In genomic region chr15:73923156-73923487, GRCh38 we compare ENCODE assay signal across 14 cellular contexts. TPM values are rescaled to one million over a fixed set of nuclear protein-coding genes. Genes with fewer than 3 reads are reported as not detected.
A peak's percentile ranks its signal among the peaks of the same experiment; 100 is the strongest.
DNase-seq lines count a peak whose midpoint lies in the region; ATAC-seq and TF ChIP-seq lines count a peak whose summit lies in the region.
"Had no signal": no experiment of that assay in that cellular context is flagged by ENCODE, and none has a peak within 500 bp of the region (broad histone marks: within the 10 kb centered on the region; RNA-seq: fewer than 3 reads in every experiment).

No MANE protein-coding gene starts in this region.

- no peak overlapping the region for H3K4me2 ChIP-seq in mammary epithelial cell (ENCODE audit: insufficient read depth, low read depth, low read length)

- peaks cover 17% of the 10 kb centered on the region for H3K36me3 Mint-ChIP-seq in activated T-cell treated with anti-CD3 and anti-CD28 coated beads, Interleukin-2, amount 50 U/mL, for 24 hours (ENCODE audit: low read depth)

- no peaks in the 10 kb centered on the region for H3K9me3 ChIP-seq in mammary epithelial cell (replicated peaks; ENCODE audit: insufficient read depth, low read length)
- no peaks in the 10 kb centered on the region for H3K9me3 ChIP-seq in mesodermal cell (ENCODE audit: control insufficient read depth, low read length)
- H3K9me3 ChIP-seq in transverse colon = no peaks in the 10 kb centered on the region

- peak overlapping the region; percentile 93 for H3K27ac Mint-ChIP-seq in activated T-cell treated with anti-CD3 and anti-CD28 coated beads, Interleukin-2, amount 50 U/mL, for 24 hours
- H3K27ac Mint-ChIP-seq: memory B cell had no signal

- TF ChIP-seq CTCF in mammary epithelial cell (conservative IDR thresholded peaks at IDR 0.05 in 1 of 2, IDR thresholded peaks at IDR 0.05 in 1 of 2; ENCODE audit: extremely low read depth in 1 of 2, insufficient read depth in 1 of 2, low read depth in 1 of 2, low read length in 2 of 2) (no peak), transverse colon (IDR thresholded peaks at IDR 0.05) (no peak)

- ATAC-seq in HG02981 (IDR thresholded peaks at IDR 0.05; ENCODE audit: unreplicated experiment) = no peak

- H3K9me3 Mint-ChIP-seq in activated T-cell treated with anti-CD3 and anti-CD28 coated beads, Interleukin-2, amount 50 U/mL, for 24 hours = peaks cover 5% of the 10 kb centered on the region
- H3K9me3 Mint-ChIP-seq: memory B cell had no signal

- H2AFZ ChIP-seq in mammary epithelial cell (ENCODE audit: low read depth, low read length) = peak overlapping the region; percentile 91

- no peaks in the 10 kb centered on the region for H4K20me1 ChIP-seq in mammary epithelial cell (ENCODE audit: insufficient read depth, low read length)

- H3K36me3 ChIP-seq in mammary epithelial cell (ENCODE audit: insufficient read depth, low read length) (no peaks in the 10 kb centered on the region), mesodermal cell (ENCODE audit: control insufficient read depth, insufficient read depth, low read length) (peaks cover 16% of the 10 kb centered on the region), transverse colon (no peaks in the 10 kb centered on the region)

- no peaks in the 10 kb centered on the region for H3K27me3 ChIP-seq in mammary epithelial cell (ENCODE audit: insufficient read depth, low read length)
- H3K27me3 ChIP-seq in transverse colon = peaks cover 10% of the 10 kb centered on the region

- H3K9ac ChIP-seq in mammary epithelial cell (ENCODE audit: insufficient read depth, low read length) = no peak overlapping the region

- no peak for TF ChIP-seq POLR2A in transverse colon (IDR thresholded peaks at IDR 0.05)

- dilution Hi-C loops in mammary epithelial cell (cut with HindIII; ENCODE audit: low sequenced_read_pairs) = no loop called here

- H3K4me3 ChIP-seq in mammary epithelial cell (replicated peaks in 1 of 3; ENCODE audit: insufficient read depth in 1 of 3, low read depth in 2 of 3, low read length in 3 of 3) (no peak overlapping the region), mesodermal cell (ENCODE audit: extremely low read depth, insufficient read depth, low read length, poor library complexity, severe bottlenecking) (no peak overlapping the region), transverse colon (no peak overlapping the region)

- in situ Hi-C loops in mammary epithelial cell (cut with MboI; ENCODE audit: low sequenced_read_pairs in 2 of 2) = no loop called here
- in situ Hi-C loops in transverse colon (cut with MboI; ENCODE audit: low pct_ligation_motif_present in 1 of 4, low pct_unique_long_range_greater_than_20kb in 1 of 4, low sequenced_read_pairs in 3 of 4) = no loop called here

- no peaks in the 10 kb centered on the region for H3K79me2 ChIP-seq in mammary epithelial cell (ENCODE audit: insufficient read depth, low read length)

- intact Hi-C loops in mammary epithelial cell (cut with micrococcal nuclease) = no loop called here
- intact Hi-C loops in transverse colon (cut with DNase I; ENCODE audit: low total_unique reads) = no loop called here

- no peak overlapping the region for H3K4me3 Mint-ChIP-seq in activated T-cell treated with anti-CD3 and anti-CD28 coated beads, Interleukin-2, amount 50 U/mL, for 24 hours
- H3K4me3 Mint-ChIP-seq: memory B cell had no signal

- H3K4me1 ChIP-seq in mammary epithelial cell (ENCODE audit: insufficient read depth, low read length) (peaks cover 40% of the 10 kb centered on the region), mesodermal cell (ENCODE audit: control insufficient read depth, insufficient read depth, low read length, poor library complexity, severe bottlenecking) (peaks cover 52% of the 10 kb centered on the region), transverse colon (peaks cover 19 to 64% (median 49%) of the 10 kb centered on the region in 4 donors)

- 72% methylated on average over 6 of the region's 7 CpGs for WGBS in mammary epithelial cell (ENCODE audit: low coverage, missing lambda C conversion rate)
- 43 to 78% methylated on average over 4 to 5 of the region's 7 CpGs for WGBS in mesodermal cell (ENCODE audit: insufficient coverage in 2 of 2), 2 experiments
- WGBS in transverse colon (ENCODE audit: low coverage in 1 of 2), 2 donors = 65% methylated on average over 7 of the region's 7 CpGs; no CpG with 5 or more reads in 1 of the 2 donors

- H3K4me1 Mint-ChIP-seq in activated T-cell treated with anti-CD3 and anti-CD28 coated beads, Interleukin-2, amount 50 U/mL, for 24 hours (ENCODE audit: low read depth) = peaks cover 54% of the 10 kb centered on the region

- no TSS peak for BruUV-seq in mammary epithelial cell (replicated peaks; lab: Mats Ljungman, UMichigan)

- no peak overlapping the region for H3K27ac ChIP-seq in mammary epithelial cell (ENCODE audit: insufficient read depth, low read depth, low read length)
- peak overlapping the region; percentile 82 for H3K27ac ChIP-seq in mesodermal cell (ENCODE audit: low read depth, low read length, severe bottlenecking)
- peak overlapping the region; percentile 71 to 92 (median 78) for H3K27ac ChIP-seq in transverse colon

- CTCF ChIA-PET in mammary epithelial cell (lab: Charles Lee; ENCODE audit: low non-redundant PET) = no interaction called here

- TF ChIP-seq EP300 in transverse colon (IDR thresholded peaks at IDR 0.05; ENCODE audit: low read depth) = no peak

- DNase-seq in activated T-cell treated with anti-CD3 and anti-CD28 coated beads, Interleukin-2, amount 50 U/mL, for 24 hours = no peak
- no peak for DNase-seq in activated T-cell treated with anti-CD3 and anti-CD28 coated beads for 4 hours
- no peak for DNase-seq in mammary epithelial cell
- no peak for DNase-seq in transverse colon
- DNase-seq in NCI-H1417 (lab: John Stamatoyannopoulos, UW) = no peak
- DNase-seq in dermis blood vessel endothelial cell = no peak
- DNase-seq: ACHN, GDM1, HCEC 1CT, NCI-H1417 treated with DMSO at 0.1 percent for 48 hours had no signal

- no peaks in the 10 kb centered on the region for H3K27me3 Mint-ChIP-seq in activated T-cell treated with anti-CD3 and anti-CD28 coated beads, Interleukin-2, amount 50 U/mL, for 24 hours

RNA-seq across cellular contexts. Expression of gene LOXL1, which starts 3.1 kb away (rescaled TPM):
- total RNA-seq in mammary epithelial cell (10 to 100 TPM in 1 of 2 donors, 1 to 10 TPM in 1; 5.0 to 23.0 TPM), transverse colon (1 to 10 TPM in 3 of 4 donors, not detected in 1; 1.8 to 6.8 (median 1.9) TPM), dermis blood vessel endothelial cell (0.68 and 0.70 TPM in 2 replicates)
- 18.7 TPM for polyA plus RNA-seq in mammary epithelial cell
- polyA minus RNA-seq in mammary epithelial cell = 6.0 TPM
- 126 TPM for polyA plus RNA-seq in mesodermal cell (2013, experiment 1 of 2)
- 114 TPM for polyA plus RNA-seq in mesodermal cell (2013, experiment 2 of 2)

RNA-seq across cellular contexts. Expression of gene TBC1D21, which starts 49.8 kb away (rescaled TPM):
- total RNA-seq in mammary epithelial cell (not detected), transverse colon (not detected), dermis blood vessel endothelial cell (not detected in 2 replicates)
- polyA plus RNA-seq in mammary epithelial cell = not detected
- polyA minus RNA-seq in mammary epithelial cell = not detected
- not detected for polyA plus RNA-seq in mesodermal cell (2013, experiment 1 of 2)
- polyA plus RNA-seq in mesodermal cell (2013, experiment 2 of 2) = not detected
- total RNA-seq: subcutaneous adipose tissue had no signal
